In the genomic region with DNA sequence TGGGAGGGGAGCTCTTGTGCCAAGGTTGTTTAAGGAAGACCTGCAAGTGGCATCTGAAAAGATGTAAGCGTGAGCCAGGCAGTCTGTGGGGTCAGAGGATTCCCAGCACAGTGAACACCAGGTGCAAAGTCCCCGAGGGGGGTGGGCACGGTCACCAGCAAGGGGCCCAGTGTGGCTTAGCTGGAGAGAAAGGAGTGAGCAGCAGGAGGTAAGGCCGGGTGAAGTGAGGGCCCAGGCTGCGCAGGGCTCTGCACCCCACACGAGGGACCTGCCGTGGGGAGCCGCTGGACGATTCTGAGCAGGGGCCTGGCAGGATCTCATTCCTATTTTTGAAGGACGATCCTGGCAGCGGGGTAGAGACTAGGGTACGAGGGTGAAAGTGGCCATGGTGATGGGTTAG, we compare ENCODE assay signal across 25 cellular contexts. TPM values are rescaled to one million over a fixed set of nuclear protein-coding genes. Genes with fewer than 3 reads are reported as not detected.
DNase-seq lines count a peak whose midpoint lies in the region; ATAC-seq and TF ChIP-seq lines count a peak whose summit lies in the region.
"Had no signal": no experiment of that assay in that cellular context is flagged by ENCODE, and none has a peak within 500 bp of the region (broad histone marks: within the 10 kb centered on the region; RNA-seq: fewer than 3 reads in every experiment).

No MANE protein-coding gene starts in this region.

- H3K27me3 ChIP-seq in CD8-positive, alpha-beta T cell (ENCODE audit: insufficient read depth, low read length): no peaks in the 10 kb centered on the region
- H3K27me3 ChIP-seq: MG63 had no signal

- H3K36me3 Mint-ChIP-seq in activated T-cell treated with anti-CD3 and anti-CD28 coated beads, Interleukin-2, amount 50 U/mL, for 72 hours (ENCODE audit: insufficient read depth in 2 of 2): peaks cover 16 to 17% of the 10 kb centered on the region in 2 donors
- H3K36me3 Mint-ChIP-seq in CD8-positive, alpha-beta T cell: peaks cover 83% of the 10 kb centered on the region
- peaks cover 28% of the 10 kb centered on the region for H3K36me3 Mint-ChIP-seq in activated naive CD8-positive, alpha-beta T cell treated with anti-CD3 and anti-CD28 coated beads, Interleukin-2, amount 10 ng/mL, durations not matched to agents 7 days and 5 days
- H3K36me3 Mint-ChIP-seq in progenitor cell of endocrine pancreas (ENCODE audit: insufficient read depth): peaks cover 14% of the 10 kb centered on the region

- TF ChIP-seq CTCF in CD8-positive, alpha-beta T cell (IDR thresholded peaks at IDR 0.05): no peak
- no peak for TF ChIP-seq CTCF in progenitor cell of endocrine pancreas (IDR thresholded peaks at IDR 0.05; ENCODE audit: unreplicated experiment)

- no peak overlapping the region for H3K27ac ChIP-seq in CD8-positive, alpha-beta T cell (ENCODE audit: low read depth, low read length)
- H3K27ac ChIP-seq: thoracic aorta had no signal

- no peak overlapping the region for H3K4me3 ChIP-seq in CD8-positive, alpha-beta T cell (ENCODE audit: low read depth, low read length)
- H3K4me3 ChIP-seq: GM23338, left ventricle myocardium inferior, MG63, thoracic aorta had no signal

- H3K4me3 Mint-ChIP-seq in activated T-cell treated with anti-CD3 and anti-CD28 coated beads, Interleukin-2, amount 50 U/mL, for 72 hours: no peak overlapping the region
- no peak overlapping the region for H3K4me3 Mint-ChIP-seq in CD8-positive, alpha-beta T cell
- H3K4me3 Mint-ChIP-seq in activated naive CD8-positive, alpha-beta T cell treated with anti-CD3 and anti-CD28 coated beads, Interleukin-2, amount 10 ng/mL, durations not matched to agents 7 days and 5 days: no peak overlapping the region
- no peak overlapping the region for H3K4me3 Mint-ChIP-seq in progenitor cell of endocrine pancreas (ENCODE audit: low read depth)
- H3K4me3 Mint-ChIP-seq: GM23338 had no signal

- intact Hi-C loops in CD8-positive, alpha-beta T cell (cut with DNase I, micrococcal nuclease): no loop called here

- no peak for DNase-seq in activated T-cell treated with anti-CD3 and anti-CD28 coated beads, Interleukin-2, amount 50 U/mL, for 72 hours
- DNase-seq in activated T-cell treated with anti-CD3 and anti-CD28 coated beads, Interleukin-2, amount 50 U/mL, for 1 hour: no peak
- DNase-seq in CD8-positive, alpha-beta T cell: no peak
- DNase-seq in activated naive CD8-positive, alpha-beta T cell treated with anti-CD3 and anti-CD28 coated beads, Interleukin-2, amount 10 ng/mL, durations not matched to agents 7 days and 5 days: no peak
- DNase-seq in progenitor cell of endocrine pancreas (ENCODE audit: low spot score, unreplicated experiment): no peak
- DNase-seq in cerebellar nuclear complex (lab: John Stamatoyannopoulos, UW): no peak
- DNase-seq: activated CD4-positive, alpha-beta T cell treated with anti-CD3 and anti-CD28 coated beads for 4 hours; AML-193; CD8-positive, alpha-beta memory T cell; central memory CD4-positive, alpha-beta T cell; dermis blood vessel endothelial cell; left ventricle myocardium inferior; MG63; NCI-H1105; NCI-H187 treated with DMSO at 0.1 percent for 48 hours; NCI-H2171 treated with DMSO at 0.1 percent for 48 hours; NCI-H510A; nucleus accumbens; stimulated activated naive CD4-positive, alpha-beta T cell treated with Interleukin-2 at 50 U/mL for 16 hours; SW 1271; T-helper 9 cell had no signal

- no peak for ATAC-seq in activated T-cell treated with anti-CD3 and anti-CD28 coated beads, Interleukin-2, amount 50 U/mL, for 72 hours (replicated peaks in 1 of 2)
- ATAC-seq in CD8-positive, alpha-beta T cell: no peak
- ATAC-seq in activated naive CD8-positive, alpha-beta T cell treated with anti-CD3 and anti-CD28 coated beads, Interleukin-2, amount 10 ng/mL, durations not matched to agents 7 days and 5 days (ENCODE audit: low read depth): no peak
- no peak for ATAC-seq in GM18517 (IDR thresholded peaks at IDR 0.05; ENCODE audit: unreplicated experiment)
- ATAC-seq: esophagus mucosa, GM23338 had no signal

- peaks cover 22% of the 10 kb centered on the region for H3K4me1 ChIP-seq in CD8-positive, alpha-beta T cell (ENCODE audit: insufficient read depth, low read length)

- H3K36me3 ChIP-seq in CD8-positive, alpha-beta T cell (ENCODE audit: insufficient read depth, low read length): peaks cover 50% of the 10 kb centered on the region

- H3K4me1 Mint-ChIP-seq in activated T-cell treated with anti-CD3 and anti-CD28 coated beads, Interleukin-2, amount 50 U/mL, for 72 hours (ENCODE audit: low read depth): peaks cover 42% of the 10 kb centered on the region
- peaks cover 46% of the 10 kb centered on the region for H3K4me1 Mint-ChIP-seq in CD8-positive, alpha-beta T cell (ENCODE audit: low read depth)
- peaks cover 21% of the 10 kb centered on the region for H3K4me1 Mint-ChIP-seq in activated naive CD8-positive, alpha-beta T cell treated with anti-CD3 and anti-CD28 coated beads, Interleukin-2, amount 10 ng/mL, durations not matched to agents 7 days and 5 days
- peaks cover 15% of the 10 kb centered on the region for H3K4me1 Mint-ChIP-seq in progenitor cell of endocrine pancreas (ENCODE audit: low read depth)

- POLR2A ChIA-PET in CD8-positive, alpha-beta T cell (lab: Charles Lee): interaction anchor here (0.9 kb wide), 1 partner anchor 9 kb away, joined by 3 read pairs; no protein-coding TSS in a partner anchor
- POLR2A ChIA-PET in activated naive CD8-positive, alpha-beta T cell treated with anti-CD3 and anti-CD28 coated beads, Interleukin-2, amount 10 ng/mL, durations not matched to agents 7 days and 5 days (lab: Charles Lee): no interaction called here

- no peaks in the 10 kb centered on the region for H3K27me3 Mint-ChIP-seq in activated T-cell treated with anti-CD3 and anti-CD28 coated beads, Interleukin-2, amount 50 U/mL, for 72 hours (ENCODE audit: low read depth)
- H3K27me3 Mint-ChIP-seq in CD8-positive, alpha-beta T cell (ENCODE audit: low read depth): no peaks in the 10 kb centered on the region
- no peaks in the 10 kb centered on the region for H3K27me3 Mint-ChIP-seq in activated naive CD8-positive, alpha-beta T cell treated with anti-CD3 and anti-CD28 coated beads, Interleukin-2, amount 10 ng/mL, durations not matched to agents 7 days and 5 days
- H3K27me3 Mint-ChIP-seq in progenitor cell of endocrine pancreas: no peaks in the 10 kb centered on the region
- H3K27me3 Mint-ChIP-seq: CD8-positive, alpha-beta memory T cell had no signal

- no peaks in the 10 kb centered on the region for H3K9me3 ChIP-seq in CD8-positive, alpha-beta T cell (ENCODE audit: low read length)
- H3K9me3 ChIP-seq: left ventricle myocardium inferior, MG63, thoracic aorta had no signal

- H3K27ac Mint-ChIP-seq in activated T-cell treated with anti-CD3 and anti-CD28 coated beads, Interleukin-2, amount 50 U/mL, for 72 hours: peak overlapping the region; percentile 80
- H3K27ac Mint-ChIP-seq in CD8-positive, alpha-beta T cell: peak overlapping the region; percentile 64
- peak overlapping the region; percentile 66 for H3K27ac Mint-ChIP-seq in activated naive CD8-positive, alpha-beta T cell treated with anti-CD3 and anti-CD28 coated beads, Interleukin-2, amount 10 ng/mL, durations not matched to agents 7 days and 5 days
- H3K27ac Mint-ChIP-seq in progenitor cell of endocrine pancreas: peak overlapping the region; percentile 57
- H3K27ac Mint-ChIP-seq: GM23338 had no signal

- CTCF ChIA-PET in CD8-positive, alpha-beta T cell (lab: Charles Lee): interaction anchor here (0.7 to 1.6 kb wide), 2 partner anchors 40 to 134 kb away, joined by 3 to 4 read pairs; no protein-coding TSS in a partner anchor

- H3K9me3 Mint-ChIP-seq in activated T-cell treated with anti-CD3 and anti-CD28 coated beads, Interleukin-2, amount 50 U/mL, for 72 hours: no peaks in the 10 kb centered on the region
- no peaks in the 10 kb centered on the region for H3K9me3 Mint-ChIP-seq in CD8-positive, alpha-beta T cell
- no peaks in the 10 kb centered on the region for H3K9me3 Mint-ChIP-seq in activated naive CD8-positive, alpha-beta T cell treated with anti-CD3 and anti-CD28 coated beads, Interleukin-2, amount 10 ng/mL, durations not matched to agents 7 days and 5 days
- no peaks in the 10 kb centered on the region for H3K9me3 Mint-ChIP-seq in progenitor cell of endocrine pancreas (ENCODE audit: low read depth)
- H3K9me3 Mint-ChIP-seq: CD8-positive, alpha-beta memory T cell; GM23338 had no signal

RNA-seq across cellular contexts. Expression of gene DDOST, which starts 4.1 kb away (rescaled TPM):
- total RNA-seq in activated T-cell treated with anti-CD3 and anti-CD28 coated beads, Interleukin-2, amount 50 U/mL, for 72 hours: 100 to 1,000 TPM; 159 to 175 TPM
- 100 to 1,000 TPM in 1 of 2 experiments, 10 to 100 TPM in 1; 97.5 to 114 TPM for total RNA-seq in CD8-positive, alpha-beta T cell
- 100 to 1,000 TPM; 131 to 134 TPM for total RNA-seq in activated naive CD8-positive, alpha-beta T cell treated with anti-CD3 and anti-CD28 coated beads, Interleukin-2, amount 10 ng/mL, durations not matched to agents 7 days and 5 days
- total RNA-seq in progenitor cell of endocrine pancreas: 273 and 276 TPM in 2 replicates

RNA-seq across cellular contexts. Expression of gene PINK1, which starts 23.8 kb away (rescaled TPM):
- 1 to 10 TPM; 8.3 to 9.0 TPM for total RNA-seq in activated T-cell treated with anti-CD3 and anti-CD28 coated beads, Interleukin-2, amount 50 U/mL, for 72 hours
- 1 to 10 TPM; 8.0 to 8.3 TPM for total RNA-seq in CD8-positive, alpha-beta T cell
- total RNA-seq in activated naive CD8-positive, alpha-beta T cell treated with anti-CD3 and anti-CD28 coated beads, Interleukin-2, amount 10 ng/mL, durations not matched to agents 7 days and 5 days: 10 to 100 TPM in 1 of 2 experiments, 1 to 10 TPM in 1; 9.4 to 10.3 TPM
- total RNA-seq in progenitor cell of endocrine pancreas: 25.0 and 28.0 TPM in 2 replicates
